In the genomic region with DNA sequence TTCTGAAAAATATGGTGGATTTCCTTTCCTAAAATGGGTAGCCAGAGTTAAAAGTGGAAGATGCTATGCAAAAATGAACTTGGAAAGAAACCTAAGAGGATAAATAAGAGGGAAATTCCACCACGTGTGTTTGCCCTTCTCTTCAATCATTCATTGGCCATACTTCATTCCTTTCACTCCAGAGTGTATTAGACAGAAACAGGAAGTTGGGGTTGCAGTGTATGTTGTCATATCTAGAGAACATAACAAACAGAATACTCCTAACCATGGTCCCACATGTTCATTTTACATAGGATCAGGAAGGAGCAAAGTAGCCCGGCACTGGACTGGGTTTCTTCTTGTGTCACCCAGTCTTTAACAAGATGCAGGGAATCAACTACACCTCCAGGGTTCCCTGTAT, we compare ENCODE assay signal across 12 cellular contexts. TPM values are rescaled to one million over a fixed set of nuclear protein-coding genes. Genes with fewer than 3 reads are reported as not detected.
DNase-seq lines count a peak whose midpoint lies in the region; ATAC-seq, FAIRE-seq and TF ChIP-seq lines count a peak whose summit lies in the region.
"Had no signal": no experiment of that assay in that cellular context is flagged by ENCODE, and none has a peak within 500 bp of the region (broad histone marks: within the 10 kb centered on the region; RNA-seq: fewer than 3 reads in every experiment).

No MANE protein-coding gene starts in this region.

- peak overlapping the region; percentile 67 for H3K27ac ChIP-seq in neutrophil
- H3K27ac ChIP-seq: 22Rv1, esophagus squamous epithelium had no signal

- TF ChIP-seq CTCF in neutrophil (IDR thresholded peaks at IDR 0.05): no peak

- no peaks in the 10 kb centered on the region for H3K27me3 ChIP-seq in neutrophil
- H3K27me3 ChIP-seq: esophagus squamous epithelium had no signal

- ATAC-seq in HG03159 (IDR thresholded peaks at IDR 0.05; ENCODE audit: unreplicated experiment): peak; percentile 79

- H3K4me3 ChIP-seq in neutrophil (ENCODE audit: low read depth in 1 of 2, low read length in 1 of 2): no peak overlapping the region
- H3K4me3 ChIP-seq: esophagus squamous epithelium had no signal

- no peaks in the 10 kb centered on the region for H3K9me3 ChIP-seq in neutrophil
- H3K9me3 ChIP-seq: esophagus squamous epithelium had no signal

- no peak for FAIRE-seq in urothelium cell line (lab: Jason Lieb, UNC)

- DNase-seq in DMS53 (lab: John Stamatoyannopoulos, UW) (peak; percentile 51), DMS53 treated with DMSO at 0.1 percent for 48 hours (lab: John Stamatoyannopoulos, UW; ENCODE audit: unreplicated experiment) (no peak), RPMI8226 (peak; percentile 25), H4 (ENCODE audit: low spot score) (no peak), NCI-H187 (lab: John Stamatoyannopoulos, UW) (no peak), urothelium cell line (ENCODE audit: low spot score) (no peak)
- DNase-seq: activated B cell treated with CpG ODN at 0.5 μM for 24 hours; activated T-cell treated with anti-CD3 and anti-CD28 coated beads, Interleukin-2, amount 50 U/mL, for 72 hours; esophagus squamous epithelium had no signal

- H3K36me3 ChIP-seq in neutrophil: no peaks in the 10 kb centered on the region
- H3K36me3 ChIP-seq: esophagus squamous epithelium had no signal

- H3K4me1 ChIP-seq in neutrophil (ENCODE audit: control insufficient read depth in 1 of 2, insufficient read depth in 1 of 2, low read depth in 1 of 2, low read length in 1 of 2): peaks cover 9 to 11% of the 10 kb centered on the region in 2 experiments
- H3K4me1 ChIP-seq: esophagus squamous epithelium had no signal

RNA-seq across cellular contexts. Expression of gene GPBP1, which starts 7.6 kb away (rescaled TPM):
- 31.6 and 39.4 TPM in 2 replicates for total RNA-seq in H4 (2014; rRNA removed; shearing (Covaris generic))

Comparison
In these comparisons a context has a peak if more than half of its experiments do, and no peak if none do; other contexts are left out.
1. DNase-seq: peak in DMS53 (single experiment) and RPMI8226 (single experiment); none in DMS53 treated with DMSO at 0.1 percent for 48 hours (single experiment), H4 (single experiment), NCI-H187 (0 of 2) and urothelium cell line (single experiment).